ENCODE assay signal across 10 cellular contexts in the genomic region with DNA sequence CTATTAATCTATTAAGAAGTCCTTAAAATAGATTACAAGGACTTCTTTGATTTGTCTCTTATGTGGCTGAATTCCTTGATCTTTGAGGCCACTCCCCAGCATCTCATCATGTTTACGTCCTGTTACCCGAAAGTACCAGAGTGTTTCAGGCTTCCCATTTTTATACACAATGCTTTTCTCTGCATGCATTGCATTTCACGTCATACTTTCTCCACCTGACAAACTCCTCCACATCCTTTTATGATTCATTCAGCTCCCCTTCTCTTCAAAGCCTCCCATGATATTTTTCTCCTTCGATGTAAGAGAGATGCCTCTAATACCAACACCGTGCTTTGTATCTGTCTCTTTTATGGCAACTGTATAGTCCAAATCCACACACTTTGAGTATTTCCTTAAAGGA.
"Had no signal": no experiment of that assay in that cellular context is flagged by ENCODE, and none has a peak within 500 bp of the region (broad histone marks: within the 10 kb centered on the region; RNA-seq: fewer than 3 reads in every experiment).

No MANE protein-coding gene starts in this region.

- H3K4me1 ChIP-seq: HAP-1 had no signal

- ATAC-seq: HCT116, HepG2 had no signal

- H3K4me3 ChIP-seq: GM23248, HAP-1 had no signal

- H3K27ac ChIP-seq: GM23248, HL-60 had no signal

- DNase-seq: GM23248, GOT3, H7, HFFc6, KBM-7 had no signal

- H3K4me3 Mint-ChIP-seq: HFFc6, IgD-negative memory B cell had no signal

- H3K27me3 Mint-ChIP-seq: IgD-negative memory B cell had no signal

- H3K27ac Mint-ChIP-seq: HFFc6, IgD-negative memory B cell had no signal

- H3K36me3 Mint-ChIP-seq: IgD-negative memory B cell had no signal

- H3K9me3 Mint-ChIP-seq: HFFc6, IgD-negative memory B cell had no signal

- H3K9me3 ChIP-seq: HAP-1 had no signal

- H3K36me3 ChIP-seq: HAP-1 had no signal
